ENCODE assay signal across 1 cellular context in the genomic region with DNA sequence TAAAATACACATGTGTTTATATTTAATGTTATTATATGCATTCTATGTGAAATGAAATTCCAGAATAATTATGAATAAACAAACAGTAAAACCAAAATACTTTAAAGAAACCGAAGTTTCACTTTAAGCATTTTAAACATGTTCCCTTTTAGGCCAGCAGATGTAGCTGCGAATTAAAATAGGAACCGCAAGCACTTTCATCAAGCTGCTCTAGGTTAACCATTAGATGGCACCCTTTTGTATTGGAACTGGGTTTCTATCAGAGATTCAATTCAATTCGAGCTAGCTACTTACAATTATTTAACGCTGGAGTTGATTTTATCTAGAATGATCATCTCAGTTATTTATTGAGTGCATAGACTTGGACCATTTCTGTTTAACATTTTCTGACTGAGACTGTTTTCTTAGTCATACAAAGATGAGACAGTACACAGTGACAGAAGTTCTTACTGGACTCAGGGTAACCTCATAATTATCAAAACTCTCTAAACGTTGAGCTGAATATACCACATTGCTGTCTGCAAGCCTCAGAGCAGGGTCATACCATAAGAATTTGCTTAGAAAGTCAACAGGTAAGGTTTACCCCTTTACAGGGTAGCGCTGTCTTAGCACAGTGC.
A peak's percentile ranks its signal among the peaks of the same experiment; 100 is the strongest.
TF ChIP-seq lines count a peak whose summit lies in the region.

No MANE protein-coding gene starts in this region.

TF ChIP-seq in GM12878, 131 proteins besides CTCF, POLR2A, EP300 and RAD21 (continued from another document and continues in another):
- TF ChIP-seq, protein P1, sequence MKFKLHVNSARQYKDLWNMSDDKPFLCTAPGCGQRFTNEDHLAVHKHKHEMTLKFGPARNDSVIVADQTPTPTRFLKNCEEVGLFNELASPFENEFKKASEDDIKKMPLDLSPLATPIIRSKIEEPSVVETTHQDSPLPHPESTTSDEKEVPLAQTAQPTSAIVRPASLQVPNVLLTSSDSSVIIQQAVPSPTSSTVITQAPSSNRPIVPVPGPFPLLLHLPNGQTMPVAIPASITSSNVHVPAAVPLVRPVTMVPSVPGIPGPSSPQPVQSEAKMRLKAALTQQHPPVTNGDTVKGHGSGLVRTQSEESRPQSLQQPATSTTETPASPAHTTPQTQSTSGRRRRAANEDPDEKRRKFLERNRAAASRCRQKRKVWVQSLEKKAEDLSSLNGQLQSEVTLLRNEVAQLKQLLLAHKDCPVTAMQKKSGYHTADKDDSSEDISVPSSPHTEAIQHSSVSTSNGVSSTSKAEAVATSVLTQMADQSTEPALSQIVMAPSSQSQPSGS (IDR thresholded peaks at IDR 0.05; ENCODE audit: low read length) = no peak
- TF ChIP-seq CBFB (IDR thresholded peaks at IDR 0.05; ENCODE audit: low read depth) (no peak), CHD4 (IDR thresholded peaks at IDR 0.05) (no peak), ZZZ3 (IDR thresholded peaks at IDR 0.05; ENCODE audit: control insufficient read depth, insufficient read length, low read depth) (no peak), CREM (IDR thresholded peaks at IDR 0.05; ENCODE audit: low read depth) (no peak), SMC3 (IDR thresholded peaks at IDR 0.05; ENCODE audit: borderline replicate concordance, low read length) (peak; percentile 99), LARP7 (IDR thresholded peaks at IDR 0.05) (no peak), NFYA (IDR thresholded peaks at IDR 0.05; ENCODE audit: borderline replicate concordance, low read depth, low read length) (no peak), JUNB (IDR thresholded peaks at IDR 0.05) (no peak), CEBPB (IDR thresholded peaks at IDR 0.05; ENCODE audit: borderline replicate concordance in 1 of 2, low read depth in 2 of 2, low read length in 2 of 2) (no peak), TCF7 (IDR thresholded peaks at IDR 0.05; ENCODE audit: borderline replicate concordance) (no peak), TCF3 (IDR thresholded peaks at IDR 0.05; ENCODE audit: borderline replicate concordance, insufficient read depth, low read depth, low read length) (no peak), IKZF2 (IDR thresholded peaks at IDR 0.05) (no peak), ZNF217 (IDR thresholded peaks at IDR 0.05) (no peak), PAX8 (IDR thresholded peaks at IDR 0.05) (no peak), NRF1 (conservative IDR thresholded peaks at IDR 0.05; ENCODE audit: low read depth, low read length) (no peak), SMAD1 (IDR thresholded peaks at IDR 0.05; ENCODE audit: low read depth, partially characterized antibody) (no peak), SMARCA5 (IDR thresholded peaks at IDR 0.05) (peak; percentile 52; the same call in 1 of the 2 replicates), SMAD5 (IDR thresholded peaks at IDR 0.05; ENCODE audit: low read depth) (no peak), HDAC6 (IDR thresholded peaks at IDR 0.05; ENCODE audit: unreplicated experiment) (no peak), RB1 (IDR thresholded peaks at IDR 0.05; ENCODE audit: borderline replicate concordance) (peak; percentile 76; the same call in 1 of the 2 replicates), ETV6 (conservative IDR thresholded peaks at IDR 0.05 in 1 of 2, IDR thresholded peaks at IDR 0.05 in 1 of 2; ENCODE audit: borderline replicate concordance in 1 of 2, low read depth in 1 of 2) (no peak), MEF2B (IDR thresholded peaks at IDR 0.05; ENCODE audit: partially characterized antibody, poor library complexity, severe bottlenecking) (no peak), RAD51 (IDR thresholded peaks at IDR 0.05) (0 out of 2 replicates have a peak, but pooled peaks have one; percentile 12), SUZ12 (IDR thresholded peaks at IDR 0.05; ENCODE audit: unreplicated experiment) (no peak), ZNF24 (IDR thresholded peaks at IDR 0.05) (no peak)
- TF ChIP-seq, protein P2, sequence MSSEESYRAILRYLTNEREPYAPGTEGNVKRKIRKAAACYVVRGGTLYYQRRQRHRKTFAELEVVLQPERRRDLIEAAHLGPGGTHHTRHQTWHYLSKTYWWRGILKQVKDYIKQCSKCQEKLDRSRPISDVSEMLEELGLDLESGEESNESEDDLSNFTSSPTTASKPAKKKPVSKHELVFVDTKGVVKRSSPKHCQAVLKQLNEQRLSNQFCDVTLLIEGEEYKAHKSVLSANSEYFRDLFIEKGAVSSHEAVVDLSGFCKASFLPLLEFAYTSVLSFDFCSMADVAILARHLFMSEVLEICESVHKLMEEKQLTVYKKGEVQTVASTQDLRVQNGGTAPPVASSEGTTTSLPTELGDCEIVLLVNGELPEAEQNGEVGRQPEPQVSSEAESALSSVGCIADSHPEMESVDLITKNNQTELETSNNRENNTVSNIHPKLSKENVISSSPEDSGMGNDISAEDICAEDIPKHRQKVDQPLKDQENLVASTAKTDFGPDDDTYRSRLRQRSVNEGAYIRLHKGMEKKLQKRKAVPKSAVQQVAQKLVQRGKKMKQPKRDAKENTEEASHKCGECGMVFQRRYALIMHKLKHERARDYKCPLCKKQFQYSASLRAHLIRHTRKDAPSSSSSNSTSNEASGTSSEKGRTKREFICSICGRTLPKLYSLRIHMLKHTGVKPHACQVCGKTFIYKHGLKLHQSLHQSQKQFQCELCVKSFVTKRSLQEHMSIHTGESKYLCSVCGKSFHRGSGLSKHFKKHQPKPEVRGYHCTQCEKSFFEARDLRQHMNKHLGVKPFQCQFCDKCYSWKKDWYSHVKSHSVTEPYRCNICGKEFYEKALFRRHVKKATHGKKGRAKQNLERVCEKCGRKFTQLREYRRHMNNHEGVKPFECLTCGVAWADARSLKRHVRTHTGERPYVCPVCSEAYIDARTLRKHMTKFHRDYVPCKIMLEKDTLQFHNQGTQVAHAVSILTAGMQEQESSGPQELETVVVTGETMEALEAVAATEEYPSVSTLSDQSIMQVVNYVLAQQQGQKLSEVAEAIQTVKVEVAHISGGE (CRISPR knock-in tag; IDR thresholded peaks at IDR 0.05) = no peak
- TF ChIP-seq, protein P3, sequence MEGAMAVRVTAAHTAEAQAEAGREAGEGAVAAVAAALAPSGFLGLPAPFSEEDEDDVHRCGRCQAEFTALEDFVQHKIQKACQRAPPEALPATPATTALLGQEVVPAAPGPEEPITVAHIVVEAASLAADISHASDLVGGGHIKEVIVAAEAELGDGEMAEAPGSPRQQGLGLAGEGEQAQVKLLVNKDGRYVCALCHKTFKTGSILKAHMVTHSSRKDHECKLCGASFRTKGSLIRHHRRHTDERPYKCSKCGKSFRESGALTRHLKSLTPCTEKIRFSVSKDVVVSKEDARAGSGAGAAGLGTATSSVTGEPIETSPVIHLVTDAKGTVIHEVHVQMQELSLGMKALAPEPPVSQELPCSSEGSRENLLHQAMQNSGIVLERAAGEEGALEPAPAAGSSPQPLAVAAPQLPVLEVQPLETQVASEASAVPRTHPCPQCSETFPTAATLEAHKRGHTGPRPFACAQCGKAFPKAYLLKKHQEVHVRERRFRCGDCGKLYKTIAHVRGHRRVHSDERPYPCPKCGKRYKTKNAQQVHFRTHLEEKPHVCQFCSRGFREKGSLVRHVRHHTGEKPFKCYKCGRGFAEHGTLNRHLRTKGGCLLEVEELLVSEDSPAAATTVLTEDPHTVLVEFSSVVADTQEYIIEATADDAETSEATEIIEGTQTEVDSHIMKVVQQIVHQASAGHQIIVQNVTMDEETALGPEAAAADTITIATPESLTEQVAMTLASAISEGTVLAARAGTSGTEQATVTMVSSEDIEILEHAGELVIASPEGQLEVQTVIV (IDR thresholded peaks at IDR 0.05; ENCODE audit: borderline replicate concordance, partially characterized antibody) = no peak
- TF ChIP-seq, protein P4, sequence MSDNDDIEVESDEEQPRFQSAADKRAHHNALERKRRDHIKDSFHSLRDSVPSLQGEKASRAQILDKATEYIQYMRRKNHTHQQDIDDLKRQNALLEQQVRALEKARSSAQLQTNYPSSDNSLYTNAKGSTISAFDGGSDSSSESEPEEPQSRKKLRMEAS (IDR thresholded peaks at IDR 0.05; ENCODE audit: low read depth, low read length) = no peak
- TF ChIP-seq, protein P5, sequence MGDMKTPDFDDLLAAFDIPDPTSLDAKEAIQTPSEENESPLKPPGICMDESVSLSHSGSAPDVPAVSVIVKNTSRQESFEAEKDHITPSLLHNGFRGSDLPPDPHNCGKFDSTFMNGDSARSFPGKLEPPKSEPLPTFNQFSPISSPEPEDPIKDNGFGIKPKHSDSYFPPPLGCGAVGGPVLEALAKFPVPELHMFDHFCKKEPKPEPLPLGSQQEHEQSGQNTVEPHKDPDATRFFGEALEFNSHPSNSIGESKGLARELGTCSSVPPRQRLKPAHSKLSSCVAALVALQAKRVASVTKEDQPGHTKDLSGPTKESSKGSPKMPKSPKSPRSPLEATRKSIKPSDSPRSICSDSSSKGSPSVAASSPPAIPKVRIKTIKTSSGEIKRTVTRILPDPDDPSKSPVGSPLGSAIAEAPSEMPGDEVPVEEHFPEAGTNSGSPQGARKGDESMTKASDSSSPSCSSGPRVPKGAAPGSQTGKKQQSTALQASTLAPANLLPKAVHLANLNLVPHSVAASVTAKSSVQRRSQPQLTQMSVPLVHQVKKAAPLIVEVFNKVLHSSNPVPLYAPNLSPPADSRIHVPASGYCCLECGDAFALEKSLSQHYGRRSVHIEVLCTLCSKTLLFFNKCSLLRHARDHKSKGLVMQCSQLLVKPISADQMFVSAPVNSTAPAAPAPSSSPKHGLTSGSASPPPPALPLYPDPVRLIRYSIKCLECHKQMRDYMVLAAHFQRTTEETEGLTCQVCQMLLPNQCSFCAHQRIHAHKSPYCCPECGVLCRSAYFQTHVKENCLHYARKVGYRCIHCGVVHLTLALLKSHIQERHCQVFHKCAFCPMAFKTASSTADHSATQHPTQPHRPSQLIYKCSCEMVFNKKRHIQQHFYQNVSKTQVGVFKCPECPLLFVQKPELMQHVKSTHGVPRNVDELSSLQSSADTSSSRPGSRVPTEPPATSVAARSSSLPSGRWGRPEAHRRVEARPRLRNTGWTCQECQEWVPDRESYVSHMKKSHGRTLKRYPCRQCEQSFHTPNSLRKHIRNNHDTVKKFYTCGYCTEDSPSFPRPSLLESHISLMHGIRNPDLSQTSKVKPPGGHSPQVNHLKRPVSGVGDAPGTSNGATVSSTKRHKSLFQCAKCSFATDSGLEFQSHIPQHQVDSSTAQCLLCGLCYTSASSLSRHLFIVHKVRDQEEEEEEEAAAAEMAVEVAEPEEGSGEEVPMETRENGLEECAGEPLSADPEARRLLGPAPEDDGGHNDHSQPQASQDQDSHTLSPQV (IDR thresholded peaks at IDR 0.05) = peak; percentile 93
- TF ChIP-seq, protein P6, sequence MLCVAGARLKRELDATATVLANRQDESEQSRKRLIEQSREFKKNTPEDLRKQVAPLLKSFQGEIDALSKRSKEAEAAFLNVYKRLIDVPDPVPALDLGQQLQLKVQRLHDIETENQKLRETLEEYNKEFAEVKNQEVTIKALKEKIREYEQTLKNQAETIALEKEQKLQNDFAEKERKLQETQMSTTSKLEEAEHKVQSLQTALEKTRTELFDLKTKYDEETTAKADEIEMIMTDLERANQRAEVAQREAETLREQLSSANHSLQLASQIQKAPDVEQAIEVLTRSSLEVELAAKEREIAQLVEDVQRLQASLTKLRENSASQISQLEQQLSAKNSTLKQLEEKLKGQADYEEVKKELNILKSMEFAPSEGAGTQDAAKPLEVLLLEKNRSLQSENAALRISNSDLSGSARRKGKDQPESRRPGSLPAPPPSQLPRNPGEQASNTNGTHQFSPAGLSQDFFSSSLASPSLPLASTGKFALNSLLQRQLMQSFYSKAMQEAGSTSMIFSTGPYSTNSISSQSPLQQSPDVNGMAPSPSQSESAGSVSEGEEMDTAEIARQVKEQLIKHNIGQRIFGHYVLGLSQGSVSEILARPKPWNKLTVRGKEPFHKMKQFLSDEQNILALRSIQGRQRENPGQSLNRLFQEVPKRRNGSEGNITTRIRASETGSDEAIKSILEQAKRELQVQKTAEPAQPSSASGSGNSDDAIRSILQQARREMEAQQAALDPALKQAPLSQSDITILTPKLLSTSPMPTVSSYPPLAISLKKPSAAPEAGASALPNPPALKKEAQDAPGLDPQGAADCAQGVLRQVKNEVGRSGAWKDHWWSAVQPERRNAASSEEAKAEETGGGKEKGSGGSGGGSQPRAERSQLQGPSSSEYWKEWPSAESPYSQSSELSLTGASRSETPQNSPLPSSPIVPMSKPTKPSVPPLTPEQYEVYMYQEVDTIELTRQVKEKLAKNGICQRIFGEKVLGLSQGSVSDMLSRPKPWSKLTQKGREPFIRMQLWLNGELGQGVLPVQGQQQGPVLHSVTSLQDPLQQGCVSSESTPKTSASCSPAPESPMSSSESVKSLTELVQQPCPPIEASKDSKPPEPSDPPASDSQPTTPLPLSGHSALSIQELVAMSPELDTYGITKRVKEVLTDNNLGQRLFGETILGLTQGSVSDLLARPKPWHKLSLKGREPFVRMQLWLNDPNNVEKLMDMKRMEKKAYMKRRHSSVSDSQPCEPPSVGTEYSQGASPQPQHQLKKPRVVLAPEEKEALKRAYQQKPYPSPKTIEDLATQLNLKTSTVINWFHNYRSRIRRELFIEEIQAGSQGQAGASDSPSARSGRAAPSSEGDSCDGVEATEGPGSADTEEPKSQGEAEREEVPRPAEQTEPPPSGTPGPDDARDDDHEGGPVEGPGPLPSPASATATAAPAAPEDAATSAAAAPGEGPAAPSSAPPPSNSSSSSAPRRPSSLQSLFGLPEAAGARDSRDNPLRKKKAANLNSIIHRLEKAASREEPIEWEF (IDR thresholded peaks at IDR 0.05; ENCODE audit: insufficient replicate concordance, low read depth, low read length) = no peak
- TF ChIP-seq, protein P7, sequence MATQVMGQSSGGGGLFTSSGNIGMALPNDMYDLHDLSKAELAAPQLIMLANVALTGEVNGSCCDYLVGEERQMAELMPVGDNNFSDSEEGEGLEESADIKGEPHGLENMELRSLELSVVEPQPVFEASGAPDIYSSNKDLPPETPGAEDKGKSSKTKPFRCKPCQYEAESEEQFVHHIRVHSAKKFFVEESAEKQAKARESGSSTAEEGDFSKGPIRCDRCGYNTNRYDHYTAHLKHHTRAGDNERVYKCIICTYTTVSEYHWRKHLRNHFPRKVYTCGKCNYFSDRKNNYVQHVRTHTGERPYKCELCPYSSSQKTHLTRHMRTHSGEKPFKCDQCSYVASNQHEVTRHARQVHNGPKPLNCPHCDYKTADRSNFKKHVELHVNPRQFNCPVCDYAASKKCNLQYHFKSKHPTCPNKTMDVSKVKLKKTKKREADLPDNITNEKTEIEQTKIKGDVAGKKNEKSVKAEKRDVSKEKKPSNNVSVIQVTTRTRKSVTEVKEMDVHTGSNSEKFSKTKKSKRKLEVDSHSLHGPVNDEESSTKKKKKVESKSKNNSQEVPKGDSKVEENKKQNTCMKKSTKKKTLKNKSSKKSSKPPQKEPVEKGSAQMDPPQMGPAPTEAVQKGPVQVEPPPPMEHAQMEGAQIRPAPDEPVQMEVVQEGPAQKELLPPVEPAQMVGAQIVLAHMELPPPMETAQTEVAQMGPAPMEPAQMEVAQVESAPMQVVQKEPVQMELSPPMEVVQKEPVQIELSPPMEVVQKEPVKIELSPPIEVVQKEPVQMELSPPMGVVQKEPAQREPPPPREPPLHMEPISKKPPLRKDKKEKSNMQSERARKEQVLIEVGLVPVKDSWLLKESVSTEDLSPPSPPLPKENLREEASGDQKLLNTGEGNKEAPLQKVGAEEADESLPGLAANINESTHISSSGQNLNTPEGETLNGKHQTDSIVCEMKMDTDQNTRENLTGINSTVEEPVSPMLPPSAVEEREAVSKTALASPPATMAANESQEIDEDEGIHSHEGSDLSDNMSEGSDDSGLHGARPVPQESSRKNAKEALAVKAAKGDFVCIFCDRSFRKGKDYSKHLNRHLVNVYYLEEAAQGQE (IDR thresholded peaks at IDR 0.05; ENCODE audit: low read depth, low read length) = no peak
- TF ChIP-seq, protein P8, sequence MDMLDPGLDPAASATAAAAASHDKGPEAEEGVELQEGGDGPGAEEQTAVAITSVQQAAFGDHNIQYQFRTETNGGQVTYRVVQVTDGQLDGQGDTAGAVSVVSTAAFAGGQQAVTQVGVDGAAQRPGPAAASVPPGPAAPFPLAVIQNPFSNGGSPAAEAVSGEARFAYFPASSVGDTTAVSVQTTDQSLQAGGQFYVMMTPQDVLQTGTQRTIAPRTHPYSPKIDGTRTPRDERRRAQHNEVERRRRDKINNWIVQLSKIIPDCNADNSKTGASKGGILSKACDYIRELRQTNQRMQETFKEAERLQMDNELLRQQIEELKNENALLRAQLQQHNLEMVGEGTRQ (IDR thresholded peaks at IDR 0.05; ENCODE audit: borderline replicate concordance, low read depth, low read length) = no peak
